Comparison of ENCODE assay signal across 8 cellular contexts in the genomic region with DNA sequence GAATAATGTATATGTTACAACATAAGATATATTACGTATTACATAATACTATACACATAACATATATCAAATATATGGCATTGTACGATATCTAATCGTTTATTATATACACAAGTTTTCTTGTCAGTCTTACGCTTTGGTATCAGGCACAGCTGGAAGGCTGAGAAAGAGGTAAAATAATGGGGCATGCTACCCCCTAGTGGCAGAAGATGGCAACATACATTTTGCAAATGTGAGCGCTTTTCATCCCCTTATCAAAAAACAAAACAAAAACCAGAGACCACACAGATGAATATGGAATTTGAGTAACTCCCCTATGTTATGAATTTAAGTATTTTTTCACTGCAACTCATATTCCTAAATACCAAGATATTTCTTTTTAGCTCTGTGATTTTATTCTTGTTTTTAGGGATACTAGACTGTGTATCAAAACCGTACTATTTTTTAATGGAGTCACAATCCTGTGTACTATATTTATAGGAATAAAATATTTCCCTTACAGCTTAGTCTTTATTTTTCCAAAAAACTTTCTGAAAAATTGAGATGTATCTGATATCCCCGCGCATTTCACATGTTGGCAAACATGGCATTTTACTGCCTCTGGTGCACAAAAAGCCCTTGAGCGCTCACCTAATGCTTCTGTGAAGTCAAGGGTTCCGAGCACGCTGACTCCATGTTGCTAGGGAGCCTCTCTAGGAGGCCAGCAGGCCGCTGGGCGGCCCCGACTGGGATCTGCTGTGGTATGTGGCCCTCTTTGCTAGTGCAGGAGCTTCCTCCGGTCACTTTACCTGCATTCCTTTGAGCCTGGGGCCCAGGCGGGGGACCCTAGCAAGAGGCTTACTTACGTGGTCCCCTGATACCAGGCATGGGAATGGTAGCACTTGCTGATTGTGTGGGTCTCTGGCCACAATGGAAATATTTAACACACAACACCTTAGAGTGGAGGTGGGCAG.
DNase-seq lines count a peak whose midpoint lies in the region; ATAC-seq and TF ChIP-seq lines count a peak whose summit lies in the region.

No MANE protein-coding gene starts in this region.

- 18 to 30% methylated on average over 6 to 14 of the region's 17 CpGs for WGBS in gastroesophageal sphincter (ENCODE audit: low coverage in 1 of 2), 2 donors

- H3K36me3 Mint-ChIP-seq in activated T-cell treated with anti-CD3 and anti-CD28 coated beads, Interleukin-2, amount 50 U/mL, for 4 hours (ENCODE audit: insufficient read depth): no peaks in the 10 kb centered on the region

- H3K4me3 Mint-ChIP-seq in activated T-cell treated with anti-CD3 and anti-CD28 coated beads, Interleukin-2, amount 50 U/mL, for 4 hours: no peak overlapping the region

- peaks cover 49% of the 10 kb centered on the region for H3K27me3 Mint-ChIP-seq in activated T-cell treated with anti-CD3 and anti-CD28 coated beads, Interleukin-2, amount 50 U/mL, for 4 hours (ENCODE audit: low read depth)

- peak; percentile 73 to 85 (median 82) for TF ChIP-seq CTCF in gastroesophageal sphincter (IDR thresholded peaks at IDR 0.05)

- H3K36me3 ChIP-seq in gastroesophageal sphincter: no peaks in the 10 kb centered on the region

- H3K4me3 ChIP-seq in gastroesophageal sphincter: no peak overlapping the region

- peaks cover 0 to 20% (median 0%) of the 10 kb centered on the region in 3 donors for H3K4me1 ChIP-seq in gastroesophageal sphincter

- no peaks in the 10 kb centered on the region for H3K9me3 Mint-ChIP-seq in activated T-cell treated with anti-CD3 and anti-CD28 coated beads, Interleukin-2, amount 50 U/mL, for 4 hours

- H3K27ac ChIP-seq in gastroesophageal sphincter: peak overlapping the region in 2 of 4 donors; percentile 64 to 67

- H3K4me1 Mint-ChIP-seq in activated T-cell treated with anti-CD3 and anti-CD28 coated beads, Interleukin-2, amount 50 U/mL, for 4 hours (ENCODE audit: low read depth): peaks cover 5% of the 10 kb centered on the region

- no peak for TF ChIP-seq EP300 in gastroesophageal sphincter (IDR thresholded peaks at IDR 0.05)

- H3K27me3 ChIP-seq in gastroesophageal sphincter: no peaks in the 10 kb centered on the region

- peak in 5 of 6 experiments; percentile 1 to 44 (median 8) for DNase-seq in stimulated activated naive CD4-positive, alpha-beta T cell (lab: John Stamatoyannopoulos, UW)
- DNase-seq in stimulated activated naive CD4-positive, alpha-beta T cell treated with Interleukin-2 at 50 U/mL for 16 hours (lab: John Stamatoyannopoulos, UW): no peak
- DNase-seq in NCI-H526 treated with DMSO at 0.1 percent for 48 hours (lab: John Stamatoyannopoulos, UW): peak; percentile 22
- DNase-seq in activated T-cell treated with anti-CD3 and anti-CD28 coated beads, Interleukin-2, amount 50 U/mL, for 4 hours: peak; percentile 6
- DNase-seq in pons (ENCODE audit: low spot score): peak; percentile 56

- TF ChIP-seq POLR2A in gastroesophageal sphincter (IDR thresholded peaks at IDR 0.05): no peak

- peak; percentile 45 for ATAC-seq in HG02938 (IDR thresholded peaks at IDR 0.05; ENCODE audit: unreplicated experiment)
- ATAC-seq in activated T-cell treated with anti-CD3 and anti-CD28 coated beads, Interleukin-2, amount 50 U/mL, for 4 hours: no peak
- peak; percentile 34 for ATAC-seq in gastroesophageal sphincter
- no peak for ATAC-seq in HG02763 (IDR thresholded peaks at IDR 0.05; ENCODE audit: unreplicated experiment)

- no peaks in the 10 kb centered on the region for H3K9me3 ChIP-seq in gastroesophageal sphincter

Comparison
In these comparisons a context has a peak if more than half of its experiments do, and no peak if none do; other contexts are left out.
1. ATAC-seq: peak in HG02938 (single experiment) and gastroesophageal sphincter (single experiment); none in activated T-cell treated with anti-CD3 and anti-CD28 coated beads, Interleukin-2, amount 50 U/mL, for 4 hours (0 of 2) and HG02763 (single experiment).